In genomic region chr9:131740898-131741297, GRCh38 we compare ENCODE assay signal across 10 cellular contexts. TPM values are rescaled to one million over a fixed set of nuclear protein-coding genes. Genes with fewer than 3 reads are reported as not detected.
DNase-seq lines count a peak whose midpoint lies in the region; ATAC-seq and TF ChIP-seq lines count a peak whose summit lies in the region.
"Had no signal": no experiment of that assay in that cellular context is flagged by ENCODE, and none has a peak within 500 bp of the region (broad histone marks: within the 10 kb centered on the region; RNA-seq: fewer than 3 reads in every experiment).

No MANE protein-coding gene starts in this region.

- H3K4me1 ChIP-seq in heart right ventricle, result peaks cover 10 to 51% (median 42%) of the 10 kb centered on the region in 9 donors
- peaks cover 36 to 44% of the 10 kb centered on the region in 2 donors for H3K4me1 ChIP-seq in gastrocnemius medialis

- in situ Hi-C loops in gastrocnemius medialis (cut with MboI; ENCODE audit: low sequenced_read_pairs in 4 of 4), result loop anchor here (5.0 to 25.0 kb wide), 5 partner anchors 144 to 396 kb away; no protein-coding TSS in a partner anchor

- H3K36me3 ChIP-seq in heart right ventricle, result no peaks in the 10 kb centered on the region
- no peaks in the 10 kb centered on the region for H3K36me3 ChIP-seq in gastrocnemius medialis
- H3K36me3 ChIP-seq: tibial nerve had no signal

- H3K4me1 Mint-ChIP-seq in activated CD4-positive, alpha-beta T cell treated with anti-CD3 and anti-CD28 coated beads for 36 hours, result peaks cover 52% of the 10 kb centered on the region
- H3K4me1 Mint-ChIP-seq in activated B cell treated with CpG ODN at 0.5 μM for 24 hours, result peaks cover 55% of the 10 kb centered on the region

- intact Hi-C loops in activated CD4-positive, alpha-beta T cell treated with anti-CD3 and anti-CD28 coated beads for 36 hours (cut with DNase I, micrococcal nuclease), result loop anchor here in 1 of 2 experiments (1.0 to 2.0 kb wide), 4 partner anchors 99 to 238 kb away; partner anchors contain the start of genes POMT1 and UCK1
- intact Hi-C loops in activated B cell treated with CpG ODN at 0.5 μM for 24 hours (cut with micrococcal nuclease), result loop anchor here (1.0 kb wide), 1 partner anchor 150 kb away; no protein-coding TSS in a partner anchor
- intact Hi-C loops in heart right ventricle (cut with DNase I), result loop anchor here in 9 of 10 donors (1.0 to 10.0 kb wide), 10 partner anchors 134 to 394 kb away; partner anchors contain the start of gene POMT1 (in 2 of the 9)
- intact Hi-C loops in gastrocnemius medialis (cut with DNase I; ENCODE audit: low total_unique reads), result loop anchor here (1.0 kb wide), 2 partner anchors 111 to 150 kb away; no protein-coding TSS in a partner anchor

- 71 to 81% methylated on average over 4 to 5 of the region's 5 CpGs for WGBS in heart right ventricle, 2 donors

- TF ChIP-seq POLR2A in gastrocnemius medialis (IDR thresholded peaks at IDR 0.05), result no peak

- ATAC-seq in activated CD4-positive, alpha-beta T cell treated with anti-CD3 and anti-CD28 coated beads for 36 hours, result no peak
- ATAC-seq in activated B cell treated with CpG ODN at 0.5 μM for 24 hours (ENCODE audit: low read depth), result no peak
- peak in 5 of 8 donors; percentile 5 to 63 (median 36) for ATAC-seq in heart right ventricle
- ATAC-seq in gastrocnemius medialis, result peak; percentile 61 to 62
- ATAC-seq in omental fat pad (ENCODE audit: low FRiP score), result no peak

- H3K27ac ChIP-seq in heart right ventricle (no peak overlapping the region), gastrocnemius medialis (peak overlapping the region; percentile 78 to 87 (median 82))

- H3K4me3 ChIP-seq in heart right ventricle, result no peak overlapping the region
- H3K4me3 ChIP-seq in gastrocnemius medialis, result no peak overlapping the region
- H3K4me3 ChIP-seq: tibial nerve had no signal

- DNase-seq in activated CD4-positive, alpha-beta T cell treated with anti-CD3 and anti-CD28 coated beads for 36 hours, result no peak
- no peak for DNase-seq in activated CD4-positive, alpha-beta T cell treated with anti-CD3 and anti-CD28 coated beads, Interleukin-2, amount 50 U/mL, for 4 hours
- DNase-seq in activated B cell treated with CpG ODN at 0.5 μM for 24 hours (no peak), heart right ventricle (peak in 1 of 2 donors; percentile 31), gastrocnemius medialis (peak; percentile 89 to 96), islet precursor cell (no peak), omental fat pad (ENCODE audit: low spot score) (no peak), NCI-H446 treated with DMSO at 0.1 percent for 48 hours (lab: John Stamatoyannopoulos, UW) (no peak)
- DNase-seq: NCI-H526 treated with DMSO at 0.1 percent for 48 hours had no signal

- POLR2A ChIA-PET in activated CD4-positive, alpha-beta T cell treated with anti-CD3 and anti-CD28 coated beads for 36 hours (lab: Charles Lee), result no interaction called here
- POLR2A ChIA-PET in activated B cell treated with CpG ODN at 0.5 μM for 24 hours (lab: Charles Lee), result interaction anchor here (0.7 to 24.2 kb wide), 6 partner anchors 12 to 139 kb away, joined by 3 to 683 read pairs (median 48); no protein-coding TSS in a partner anchor

- H3K27me3 ChIP-seq in heart right ventricle (no peaks in the 10 kb centered on the region), gastrocnemius medialis (no peaks in the 10 kb centered on the region)
- H3K27me3 ChIP-seq: tibial nerve had no signal

- no peaks in the 10 kb centered on the region for H3K27me3 Mint-ChIP-seq in activated CD4-positive, alpha-beta T cell treated with anti-CD3 and anti-CD28 coated beads for 36 hours
- H3K27me3 Mint-ChIP-seq in activated B cell treated with CpG ODN at 0.5 μM for 24 hours, result no peaks in the 10 kb centered on the region

- H3K27ac Mint-ChIP-seq in activated CD4-positive, alpha-beta T cell treated with anti-CD3 and anti-CD28 coated beads for 36 hours, result no peak overlapping the region
- no peak overlapping the region for H3K27ac Mint-ChIP-seq in activated B cell treated with CpG ODN at 0.5 μM for 24 hours

- H3K9me3 ChIP-seq in heart right ventricle (no peaks in the 10 kb centered on the region), gastrocnemius medialis (no peaks in the 10 kb centered on the region)
- H3K9me3 ChIP-seq: tibial nerve had no signal

- H3K36me3 Mint-ChIP-seq in activated CD4-positive, alpha-beta T cell treated with anti-CD3 and anti-CD28 coated beads for 36 hours (ENCODE audit: low read depth), result peaks cover 19% of the 10 kb centered on the region
- H3K36me3 Mint-ChIP-seq in activated B cell treated with CpG ODN at 0.5 μM for 24 hours (ENCODE audit: low read depth), result peaks cover 25% of the 10 kb centered on the region

- peak overlapping the region; percentile 63 for H3K4me3 Mint-ChIP-seq in activated CD4-positive, alpha-beta T cell treated with anti-CD3 and anti-CD28 coated beads for 36 hours
- H3K4me3 Mint-ChIP-seq in activated B cell treated with CpG ODN at 0.5 μM for 24 hours, result peak overlapping the region; percentile 70

- CTCF ChIA-PET in activated CD4-positive, alpha-beta T cell treated with anti-CD3 and anti-CD28 coated beads for 36 hours (lab: Charles Lee), result interaction anchor here (0.8 to 2.9 kb wide), 16 partner anchors 8 to 156 kb away, joined by 3 to 29 read pairs (median 5); no protein-coding TSS in a partner anchor
- CTCF ChIA-PET in activated B cell treated with CpG ODN at 0.5 μM for 24 hours (lab: Charles Lee), result interaction anchor here (0.7 to 3.2 kb wide), 13 partner anchors 12 to 149 kb away, joined by 3 to 36 read pairs (median 4); no protein-coding TSS in a partner anchor

- H3K9me3 Mint-ChIP-seq in activated CD4-positive, alpha-beta T cell treated with anti-CD3 and anti-CD28 coated beads for 36 hours (ENCODE audit: low read depth), result no peaks in the 10 kb centered on the region
- no peaks in the 10 kb centered on the region for H3K9me3 Mint-ChIP-seq in activated B cell treated with CpG ODN at 0.5 μM for 24 hours

- TF ChIP-seq CTCF in activated B cell treated with CpG ODN at 0.5 μM for 24 hours (IDR thresholded peaks at IDR 0.05), result no peak
- no peak for TF ChIP-seq CTCF in heart right ventricle (IDR thresholded peaks at IDR 0.05)
- peak in 2 of 5 experiments; percentile 27 to 42 for TF ChIP-seq CTCF in gastrocnemius medialis (IDR thresholded peaks at IDR 0.05 in 4 of 5, conservative IDR thresholded peaks at IDR 0.05 in 1 of 5)
- TF ChIP-seq CTCF in omental fat pad (IDR thresholded peaks at IDR 0.05), result no peak

RNA-seq across cellular contexts. Expression of gene RAPGEF1, which starts 1.0 kb away (rescaled TPM):
- total RNA-seq in activated CD4-positive, alpha-beta T cell treated with anti-CD3 and anti-CD28 coated beads for 36 hours, result 100 to 1,000 TPM in 1 of 2 experiments, 10 to 100 TPM in 1; 86.7 to 108 TPM
- total RNA-seq in activated B cell treated with CpG ODN at 0.5 μM for 24 hours, result 278 and 318 TPM in 2 replicates
- 100 to 1,000 TPM in 7 of 10 donors, 10 to 100 TPM in 3; 84.0 to 135 (median 120) TPM for total RNA-seq in heart right ventricle
- polyA plus RNA-seq in heart right ventricle, result 10 to 100 TPM; 39.6 to 39.9 TPM
- total RNA-seq in gastrocnemius medialis, result 100 to 1,000 TPM; 123 to 296 (median 217) TPM
- total RNA-seq in omental fat pad, result 10 to 100 TPM; 37.5 to 89.0 (median 62.8) TPM

Comparison
In these comparisons a context has a peak if more than half of its experiments do, and no peak if none do; other contexts are left out.
1. ATAC-seq: peak in heart right ventricle (5 of 8) and gastrocnemius medialis (2 of 2); none in activated CD4-positive, alpha-beta T cell treated with anti-CD3 and anti-CD28 coated beads for 36 hours (single experiment), activated B cell treated with CpG ODN at 0.5 μM for 24 hours (single experiment) and omental fat pad (single experiment).
2. DNase-seq: peak in gastrocnemius medialis (2 of 2); none in activated CD4-positive, alpha-beta T cell treated with anti-CD3 and anti-CD28 coated beads for 36 hours (single experiment), activated CD4-positive, alpha-beta T cell treated with anti-CD3 and anti-CD28 coated beads, Interleukin-2, amount 50 U/mL, for 4 hours (0 of 2), activated B cell treated with CpG ODN at 0.5 μM for 24 hours (single experiment), islet precursor cell (single experiment), omental fat pad (single experiment) and NCI-H446 treated with DMSO at 0.1 percent for 48 hours (single experiment).
3. H3K27ac ChIP-seq: peak in gastrocnemius medialis (4 of 4); none in heart right ventricle (0 of 10).